Comparison of ENCODE assay signal across 28 cellular contexts in the genomic region with DNA sequence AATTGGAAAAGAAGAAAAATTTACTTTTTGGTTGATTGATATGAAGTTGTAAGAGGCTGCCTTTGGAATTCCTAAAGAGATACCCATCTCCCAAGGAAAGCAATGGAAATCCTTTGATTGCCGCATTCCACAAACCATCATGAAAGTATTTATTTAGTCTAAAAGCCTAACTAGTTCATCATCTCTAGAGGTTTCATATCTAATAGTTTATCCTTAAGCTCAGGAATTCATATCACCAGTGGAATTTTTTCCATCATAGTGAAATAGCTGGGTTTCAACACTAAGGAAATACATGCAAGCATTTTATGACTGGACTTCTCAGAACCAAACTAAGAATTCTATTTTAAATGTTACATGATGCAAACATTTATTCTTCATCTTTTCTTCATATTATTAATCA.
"Had no signal": no experiment of that assay in that cellular context is flagged by ENCODE, and none has a peak within 500 bp of the region (broad histone marks: within the 10 kb centered on the region; RNA-seq: fewer than 3 reads in every experiment).

No MANE protein-coding gene starts in this region.

- FAIRE-seq: endometrium, islet of Langerhans, keratinocyte had no signal

- H3K4me3 Mint-ChIP-seq: dendritic cell treated with granulocyte-macrophage colony-stimulating factor and Interleukin-4, amounts not matched to agents 40 ng/mL and 50 ng/mL, for 4 days; effector memory CD8-positive, alpha-beta T cell; endodermal cell; mesothelial cell of epicardium; naive B cell had no signal

- H3K27ac Mint-ChIP-seq: dendritic cell treated with granulocyte-macrophage colony-stimulating factor and Interleukin-4, amounts not matched to agents 40 ng/mL and 50 ng/mL, for 4 days; effector memory CD8-positive, alpha-beta T cell; endodermal cell; mesothelial cell of epicardium; naive B cell had no signal

- H3K27ac ChIP-seq: colonic mucosa, epithelial cell of prostate, esophagus squamous epithelium, gastrocnemius medialis, heart right ventricle, left lung, lower lobe of right lung had no signal

- H3K9me3 ChIP-seq: colonic mucosa, esophagus squamous epithelium, gastrocnemius medialis, heart right ventricle, left lung, lower lobe of right lung, mucosa of descending colon had no signal

- H3K4me1 Mint-ChIP-seq: endodermal cell, naive B cell had no signal

- H3K9me3 Mint-ChIP-seq: dendritic cell treated with granulocyte-macrophage colony-stimulating factor and Interleukin-4, amounts not matched to agents 40 ng/mL and 50 ng/mL, for 4 days; effector memory CD8-positive, alpha-beta T cell; endodermal cell; mesothelial cell of epicardium had no signal

- H3K36me3 ChIP-seq: colonic mucosa, esophagus squamous epithelium, gastrocnemius medialis, heart right ventricle, left lung, lower lobe of right lung had no signal

- H3K4me1 ChIP-seq: colonic mucosa, esophagus squamous epithelium, heart right ventricle, left lung, lower lobe of right lung had no signal

- DNase-seq: colonic mucosa; cortex of kidney; effector CD8-positive, alpha-beta T cell; effector memory CD8-positive, alpha-beta T cell; endodermal cell; erythroblast; esophagus squamous epithelium; foreskin fibroblast; foreskin melanocyte; gastrocnemius medialis; glutamatergic neuron; head of caudate nucleus; heart right ventricle; hippocampal formation; left cardiac atrium; left lung; left ventricle myocardium superior; lower lobe of right lung; mesenchymal stem cell; mucosa of descending colon; naive B cell had no signal

- H3K4me3 ChIP-seq: colonic mucosa, esophagus squamous epithelium, gastrocnemius medialis, heart right ventricle, left lung, lower lobe of right lung, mucosa of descending colon had no signal

- H3K27me3 ChIP-seq: colonic mucosa, esophagus squamous epithelium, gastrocnemius medialis, heart right ventricle, left lung had no signal

- H3K36me3 Mint-ChIP-seq: mesothelial cell of epicardium, naive B cell had no signal

- ATAC-seq: effector memory CD8-positive, alpha-beta T cell; esophagus mucosa; gastrocnemius medialis; heart right ventricle; left cardiac atrium; left lung; left ventricle myocardium superior; lower lobe of right lung; mucosa of descending colon had no signal
